Comparison of ENCODE assay signal across 8 cellular contexts in genomic region chr17:77471984-77472836, GRCh38.
A peak's percentile ranks its signal among the peaks of the same experiment; 100 is the strongest.
DNase-seq lines count a peak whose midpoint lies in the region; ATAC-seq and TF ChIP-seq lines count a peak whose summit lies in the region.

No MANE protein-coding gene starts in this region.

- no peak for ATAC-seq in mucosa of descending colon

- peak overlapping the region; percentile 56 to 63 for H3K27ac ChIP-seq in ovary

- TF ChIP-seq CTCF in foreskin fibroblast (IDR thresholded peaks at IDR 0.05; ENCODE audit: low read depth, low read length) (no peak), ovary (IDR thresholded peaks at IDR 0.05) (no peak), lower leg skin (IDR thresholded peaks at IDR 0.05) (no peak), mucosa of descending colon (IDR thresholded peaks at IDR 0.05) (no peak)

- DNase-seq in EH (ENCODE audit: low read depth) = peak; percentile 82
- DNase-seq in NCI-H1092 (lab: John Stamatoyannopoulos, UW) = peak; percentile 74
- peak; percentile 61 to 65 for DNase-seq in activated T-cell treated with anti-CD3 and anti-CD28 coated beads, Interleukin-2, amount 50 U/mL, for 48 hours
- DNase-seq in foreskin fibroblast = peak; percentile 40 to 73
- peak; percentile 67 to 76 (median 72) for DNase-seq in ovary
- no peak for DNase-seq in lower leg skin (ENCODE audit: low spot score in 2 of 2)
- DNase-seq in mucosa of descending colon = no peak
- no peak for DNase-seq in ACHN

- no peaks in the 10 kb centered on the region for H3K27me3 ChIP-seq in ovary

- 4 to 6% (median 5%) methylated on average over 18 of the region's 18 CpGs for WGBS in ovary, 3 donors
- 21 to 22% methylated on average over 18 of the region's 18 CpGs for WGBS in lower leg skin, 2 donors

- intact Hi-C loops in ovary (cut with DNase I) (no loop called here), lower leg skin (cut with DNase I; ENCODE audit: low total_unique reads) (no loop called here), mucosa of descending colon (cut with DNase I, micrococcal nuclease) (no loop called here)

- TF ChIP-seq POLR2A in ovary (IDR thresholded peaks at IDR 0.05) (no peak), lower leg skin (IDR thresholded peaks at IDR 0.05) (no peak)

- no peak for TF ChIP-seq EP300 in ovary (IDR thresholded peaks at IDR 0.05)

- no peak overlapping the region for H3K4me3 ChIP-seq in foreskin fibroblast (ENCODE audit: low read depth in 1 of 2, low read length in 2 of 2)
- no peak overlapping the region for H3K4me3 ChIP-seq in ovary
- H3K4me3 ChIP-seq in lower leg skin (ENCODE audit: low read depth, poor library complexity, severe bottlenecking) = no peak overlapping the region
- H3K4me3 ChIP-seq in mucosa of descending colon = no peak overlapping the region

- H3K4me1 ChIP-seq in ovary (ENCODE audit: insufficient read depth) (peaks cover 47% of the 10 kb centered on the region), mucosa of descending colon (ENCODE audit: low read depth) (peaks cover 41% of the 10 kb centered on the region)

- H3K9me3 ChIP-seq in ovary = no peaks in the 10 kb centered on the region
- no peaks in the 10 kb centered on the region for H3K9me3 ChIP-seq in mucosa of descending colon

- in situ Hi-C loops in ACHN (cut with HindIII; ENCODE audit: low pct_ligation_motif_present, low pct_unique_long_range_greater_than_20kb, low sequenced_read_pairs) = no loop called here

- H3K36me3 ChIP-seq in ovary (no peaks in the 10 kb centered on the region), mucosa of descending colon (ENCODE audit: low read depth) (no peaks in the 10 kb centered on the region)

Comparison
In these comparisons a context has a peak if more than half of its experiments do, and no peak if none do; other contexts are left out.
1. DNase-seq: peak in EH (single experiment), NCI-H1092 (single experiment), activated T-cell treated with anti-CD3 and anti-CD28 coated beads, Interleukin-2, amount 50 U/mL, for 48 hours (2 of 2), foreskin fibroblast (2 of 2) and ovary (5 of 5); none in lower leg skin (0 of 2), mucosa of descending colon (0 of 3) and ACHN (single experiment).